ENCODE assay signal across 8 cellular contexts in the genomic region with DNA sequence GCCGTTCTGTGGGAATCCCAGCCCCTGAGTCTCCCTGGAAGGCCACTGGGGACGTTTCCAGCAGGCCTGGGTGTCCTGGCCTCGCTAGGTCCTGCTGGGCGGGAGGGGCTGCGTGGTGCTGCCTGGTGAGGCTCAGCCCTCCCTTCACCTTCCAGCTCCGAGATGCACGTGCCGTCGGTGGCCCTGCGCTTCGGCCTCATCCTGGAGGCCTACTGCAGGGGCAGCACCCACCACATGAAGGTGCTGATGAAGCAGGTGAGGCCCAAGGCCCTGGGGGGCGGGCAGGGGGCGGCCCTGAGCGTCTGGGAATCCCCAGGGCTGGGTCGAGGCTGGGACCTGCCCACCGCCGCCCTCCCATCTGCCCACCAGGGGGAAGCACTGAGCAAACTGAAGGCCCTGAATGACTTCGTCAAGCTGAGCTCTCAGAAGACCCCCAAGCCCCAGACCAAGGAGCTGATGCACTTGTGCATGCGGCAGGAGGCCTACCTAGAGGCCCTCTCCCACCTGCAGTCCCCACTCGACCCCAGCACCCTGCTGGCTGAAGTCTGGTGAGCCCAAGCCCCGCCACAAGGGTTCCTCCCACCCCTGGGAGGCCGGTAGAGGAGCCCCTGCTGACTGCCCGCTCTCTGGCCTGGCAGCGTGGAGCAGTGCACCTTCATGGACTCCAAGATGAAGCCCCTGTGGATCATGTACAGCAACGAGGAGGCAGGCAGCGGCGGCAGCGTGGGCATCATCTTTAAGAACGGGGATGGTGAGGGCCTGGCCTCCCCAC.
DNase-seq lines count a peak whose midpoint lies in the region; ATAC-seq and TF ChIP-seq lines count a peak whose summit lies in the region.

No MANE protein-coding gene starts in this region.

- TF ChIP-seq CTCF in kidney epithelial cell (IDR thresholded peaks at IDR 0.05; ENCODE audit: insufficient read depth, low read length, poor library complexity, severe bottlenecking) = peak; percentile 73

- peak overlapping the region; percentile 59 for H3K4me3 Mint-ChIP-seq in T-helper 17 cell

- H3K27me3 Mint-ChIP-seq in T-helper 17 cell = no peaks in the 10 kb centered on the region

- ATAC-seq in Right ventricle myocardium superior (ENCODE audit: poor library complexity) (peak; percentile 19), left cardiac atrium (no peak), T-helper 17 cell (peak; percentile 59), HG03565 (IDR thresholded peaks at IDR 0.05; ENCODE audit: unreplicated experiment) (no peak)

- H3K4me1 Mint-ChIP-seq in T-helper 17 cell = peaks cover 36% of the 10 kb centered on the region

- peaks cover 9% of the 10 kb centered on the region for H3K36me3 Mint-ChIP-seq in T-helper 17 cell (ENCODE audit: low read depth)

- intact Hi-C loops in Right ventricle myocardium superior (cut with DNase I) (loop anchor here (5.0 kb wide), 1 partner anchor 146 kb away; no protein-coding TSS in a partner anchor), left cardiac atrium (cut with DNase I) (loop anchor here in 1 of 2 donors (10.0 kb wide), 1 partner anchor 143 kb away; no protein-coding TSS in a partner anchor)

- H3K27me3 ChIP-seq in adipocyte (replicated peaks; ENCODE audit: control insufficient read depth, insufficient read depth, low read length) (no peaks in the 10 kb centered on the region), kidney epithelial cell (ENCODE audit: control insufficient read depth, insufficient read depth, low read length) (no peaks in the 10 kb centered on the region)

- H3K4me3 ChIP-seq in adipocyte (ENCODE audit: low read length) (no peak overlapping the region), kidney epithelial cell (ENCODE audit: low read depth, low read length) (no peak overlapping the region)

- no peak overlapping the region for H3K9ac ChIP-seq in adipocyte (ENCODE audit: low read length)

- DNase-seq in Right ventricle myocardium superior (no peak), left cardiac atrium (no peak), T-helper 17 cell (peak; percentile 74 to 82 (median 74)), adipocyte (ENCODE audit: low read depth) (peak; percentile 45), kidney epithelial cell (ENCODE audit: low read depth) (no peak), SHP77 (lab: John Stamatoyannopoulos, UW) (no peak)
- peak; percentile 65 to 67 for DNase-seq in stimulated activated CD8-positive, alpha-beta memory T cell treated with anti-CD3 and anti-CD28 coated beads, Interleukin-2, amount 100 ng/mL, for 1 hour (ENCODE audit: low read depth in 2 of 2)

- H3K4me1 ChIP-seq in adipocyte (ENCODE audit: control insufficient read depth, insufficient read depth, low read length) = peaks cover 12% of the 10 kb centered on the region

- H3K36me3 ChIP-seq in adipocyte (ENCODE audit: control insufficient read depth, insufficient read depth, low read length, severe bottlenecking) = peaks cover 17% of the 10 kb centered on the region
- H3K36me3 ChIP-seq in kidney epithelial cell (ENCODE audit: control insufficient read depth, insufficient read depth, low read length) = peaks cover 4% of the 10 kb centered on the region

- H3K27ac Mint-ChIP-seq in T-helper 17 cell = peak overlapping the region; percentile 57

- H3K9me3 ChIP-seq in T-helper 17 cell (ENCODE audit: control insufficient read depth, low read length, poor library complexity, severe bottlenecking) (no peaks in the 10 kb centered on the region), adipocyte (ENCODE audit: control insufficient read depth, low read length) (peaks cover 14% of the 10 kb centered on the region)

Comparison
In these comparisons a context has a peak if more than half of its experiments do, and no peak if none do; other contexts are left out.
1. ATAC-seq: peak in Right ventricle myocardium superior (single experiment) and T-helper 17 cell (single experiment); none in left cardiac atrium (0 of 2) and HG03565 (single experiment).
2. DNase-seq: peak in T-helper 17 cell (3 of 3), adipocyte (single experiment) and stimulated activated CD8-positive, alpha-beta memory T cell treated with anti-CD3 and anti-CD28 coated beads, Interleukin-2, amount 100 ng/mL, for 1 hour (2 of 2); none in Right ventricle myocardium superior (single experiment), left cardiac atrium (single experiment), kidney epithelial cell (single experiment) and SHP77 (0 of 2).